1 cellular context compared by ENCODE assay signal in the genomic region with DNA sequence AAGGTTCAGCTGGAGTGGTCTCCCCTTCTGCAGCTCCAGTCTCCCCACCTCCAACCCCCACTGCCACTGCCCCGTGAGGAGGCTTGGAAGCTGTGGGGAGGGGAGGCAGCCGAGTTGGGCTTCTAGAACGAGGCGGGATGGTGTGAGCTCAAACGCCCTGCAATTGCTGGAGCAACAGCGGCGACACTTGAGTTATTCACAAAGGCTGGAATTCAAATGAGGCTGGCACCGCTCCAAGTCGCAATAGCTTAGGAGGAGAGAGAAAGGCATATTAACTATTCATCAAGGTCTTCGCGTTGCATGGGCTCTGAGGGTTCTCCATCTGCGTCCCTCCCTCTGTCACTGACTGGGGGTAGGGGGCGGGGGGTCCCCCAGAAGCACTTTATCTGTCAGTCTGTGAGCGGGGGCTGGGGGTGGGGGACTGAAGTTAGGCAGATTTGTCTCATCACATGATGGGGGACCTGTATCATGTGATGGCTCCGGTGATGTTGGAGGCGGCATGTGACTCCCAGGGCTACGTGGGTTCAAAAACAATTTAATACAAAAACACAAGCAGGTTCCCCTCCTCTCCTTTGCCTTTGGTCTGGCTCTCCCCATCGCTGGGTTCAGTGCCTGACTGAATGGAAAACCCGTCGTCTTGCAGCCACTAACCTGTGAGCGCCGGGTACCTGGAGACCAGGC.
TF ChIP-seq lines count a peak whose summit lies in the region.

No MANE protein-coding gene starts in this region.

TF ChIP-seq in H1, 55 proteins besides CTCF, POLR2A, EP300 and RAD21 (continued from another document):
- TF ChIP-seq ATF3 (IDR thresholded peaks at IDR 0.05; ENCODE audit: insufficient read depth, low read depth, low read length) (peak; percentile 93), KDM5A (IDR thresholded peaks at IDR 0.05; ENCODE audit: low read length) (0 out of 2 replicates have a peak, but pooled peaks have one; percentile 50), TBP (IDR thresholded peaks at IDR 0.05; ENCODE audit: low read depth, low read length) (peak; percentile 37; the same call in 1 of the 2 replicates), GABPA (IDR thresholded peaks at IDR 0.05; ENCODE audit: borderline replicate concordance, insufficient read depth, low read length) (no peak), RNF2 (IDR thresholded peaks at IDR 0.05; ENCODE audit: borderline replicate concordance, low read depth, low read length, missing control alignments, poor library complexity, severe bottlenecking) (no peak), TEAD4 (IDR thresholded peaks at IDR 0.05; ENCODE audit: low read depth, low read length) (peak; percentile 13; the same call in 1 of the 2 replicates), TCF12 (IDR thresholded peaks at IDR 0.05; ENCODE audit: low read depth, low read length) (no peak), SIN3A (conservative IDR thresholded peaks at IDR 0.05 in 1 of 2, IDR thresholded peaks at IDR 0.05 in 1 of 2; ENCODE audit: low read depth in 1 of 2, low read length in 2 of 2) (peak; percentile 82; a peak in 3 of 4 replicates), KDM4A (IDR thresholded peaks at IDR 0.05; ENCODE audit: low read depth, low read length, severe bottlenecking) (peak; percentile 82), SP4 (IDR thresholded peaks at IDR 0.05; ENCODE audit: low read length) (peak; percentile 94; the same call in 1 of the 2 replicates)
- TF ChIP-seq, protein P1, sequence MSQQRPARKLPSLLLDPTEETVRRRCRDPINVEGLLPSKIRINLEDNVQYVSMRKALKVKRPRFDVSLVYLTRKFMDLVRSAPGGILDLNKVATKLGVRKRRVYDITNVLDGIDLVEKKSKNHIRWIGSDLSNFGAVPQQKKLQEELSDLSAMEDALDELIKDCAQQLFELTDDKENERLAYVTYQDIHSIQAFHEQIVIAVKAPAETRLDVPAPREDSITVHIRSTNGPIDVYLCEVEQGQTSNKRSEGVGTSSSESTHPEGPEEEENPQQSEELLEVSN (IDR thresholded peaks at IDR 0.05) = peak; percentile 58
- TF ChIP-seq, protein P2, sequence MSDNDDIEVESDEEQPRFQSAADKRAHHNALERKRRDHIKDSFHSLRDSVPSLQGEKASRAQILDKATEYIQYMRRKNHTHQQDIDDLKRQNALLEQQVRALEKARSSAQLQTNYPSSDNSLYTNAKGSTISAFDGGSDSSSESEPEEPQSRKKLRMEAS (IDR thresholded peaks at IDR 0.05) = peak; percentile 74
